ENCODE assay signal across 16 cellular contexts in genomic region chr16:2822158-2822495, GRCh38. TPM values are rescaled to one million over a fixed set of nuclear protein-coding genes. Genes with fewer than 3 reads are reported as not detected.
A peak's percentile ranks its signal among the peaks of the same experiment; 100 is the strongest.
DNase-seq lines count a peak whose midpoint lies in the region; ATAC-seq and TF ChIP-seq lines count a peak whose summit lies in the region.
"Had no signal": no experiment of that assay in that cellular context is flagged by ENCODE, and none has a peak within 500 bp of the region (broad histone marks: within the 10 kb centered on the region; RNA-seq: fewer than 3 reads in every experiment).

No MANE protein-coding gene starts in this region.

- intact Hi-C loops in dendritic cell treated with granulocyte-macrophage colony-stimulating factor and Interleukin-4, amounts not matched to agents 40 ng/mL and 50 ng/mL, for 4 days (cut with micrococcal nuclease): no loop called here
- intact Hi-C loops in spleen (cut with DNase I; ENCODE audit: low total_unique reads): no loop called here

- no peaks in the 10 kb centered on the region for H4K20me1 ChIP-seq in osteoblast (ENCODE audit: insufficient read depth, low read length)
- H4K20me1 ChIP-seq: BLaER1 treated with 17β-estradiol and CSF1 and Interleukin-3, amounts not matched to agents 10 nM and 100 nM had no signal

- ATAC-seq in HG03196 (IDR thresholded peaks at IDR 0.05; ENCODE audit: unreplicated experiment): no peak
- ATAC-seq: HepG2 had no signal

- DNase-seq in H7 (peak; percentile 19), osteoblast (ENCODE audit: insufficient read length, low spot score, missing footprints) (peak; percentile 26), spleen (peak; percentile 17), NCI-H1105 (lab: John Stamatoyannopoulos, UW) (no peak), NCI-H2171 (lab: John Stamatoyannopoulos, UW) (no peak)
- DNase-seq: ACHN; Calu3; CD4-positive, alpha-beta T cell; DMS 273 treated with DMSO at 0.1 percent for 48 hours; H9 had no signal

- peaks cover 13% of the 10 kb centered on the region for H3K27me3 Mint-ChIP-seq in dendritic cell treated with granulocyte-macrophage colony-stimulating factor and Interleukin-4, amounts not matched to agents 40 ng/mL and 50 ng/mL, for 4 days
- H3K27me3 Mint-ChIP-seq: CD4-positive, alpha-beta T cell had no signal

- no peaks in the 10 kb centered on the region for H3K79me2 ChIP-seq in osteoblast (ENCODE audit: insufficient read depth, low read length)

- no peaks in the 10 kb centered on the region for H3K36me3 Mint-ChIP-seq in dendritic cell treated with granulocyte-macrophage colony-stimulating factor and Interleukin-4, amounts not matched to agents 40 ng/mL and 50 ng/mL, for 4 days (ENCODE audit: low read depth)

- H3K4me1 ChIP-seq in osteoblast (ENCODE audit: insufficient read depth, low read length): no peaks in the 10 kb centered on the region
- H3K4me1 ChIP-seq in spleen: peaks cover 0 to 10% (median 0%) of the 10 kb centered on the region in 6 donors

- 74 to 78% (median 77%) methylated on average over 8 of the region's 8 CpGs for WGBS in spleen, 5 donors

- no peak for TF ChIP-seq POLR2A in spleen (IDR thresholded peaks at IDR 0.05)

- peaks cover 27% of the 10 kb centered on the region for H3K4me1 Mint-ChIP-seq in dendritic cell treated with granulocyte-macrophage colony-stimulating factor and Interleukin-4, amounts not matched to agents 40 ng/mL and 50 ng/mL, for 4 days (ENCODE audit: low read depth)
- H3K4me1 Mint-ChIP-seq: H9 had no signal

- no peak overlapping the region for H3K4me3 Mint-ChIP-seq in dendritic cell treated with granulocyte-macrophage colony-stimulating factor and Interleukin-4, amounts not matched to agents 40 ng/mL and 50 ng/mL, for 4 days
- H3K4me3 Mint-ChIP-seq: CD4-positive, alpha-beta T cell; H9 had no signal

- H3K4me3 ChIP-seq in H7 (ENCODE audit: insufficient read depth, low read depth, low read length) (no peak overlapping the region), osteoblast (ENCODE audit: insufficient read depth, low read length) (no peak overlapping the region), spleen (no peak overlapping the region)
- H3K4me3 ChIP-seq: BLaER1 treated with 17β-estradiol and CSF1 and Interleukin-3, amounts not matched to agents 10 nM and 100 nM had no signal

- H3K4me2 ChIP-seq in osteoblast (ENCODE audit: insufficient read depth, low read length): no peak overlapping the region
- H3K4me2 ChIP-seq: BLaER1 treated with 17β-estradiol and CSF1 and Interleukin-3, amounts not matched to agents 10 nM and 100 nM had no signal

- H3K27ac Mint-ChIP-seq in dendritic cell treated with granulocyte-macrophage colony-stimulating factor and Interleukin-4, amounts not matched to agents 40 ng/mL and 50 ng/mL, for 4 days: peak overlapping the region; percentile 22
- H3K27ac Mint-ChIP-seq: CD4-positive, alpha-beta T cell; H9 had no signal

- H3K27me3 ChIP-seq in H7 (ENCODE audit: control insufficient read depth, insufficient read depth, low read length) (no peaks in the 10 kb centered on the region), osteoblast (ENCODE audit: insufficient read depth, low read length) (peaks cover 25% of the 10 kb centered on the region), spleen (replicated peaks in 1 of 7) (peaks cover 0 to 41% (median 0%) of the 10 kb centered on the region in 7 donors)
- H3K27me3 ChIP-seq: BLaER1 treated with 17β-estradiol and CSF1 and Interleukin-3, amounts not matched to agents 10 nM and 100 nM had no signal

- H3K9me3 ChIP-seq in osteoblast (ENCODE audit: low read depth, low read length): no peaks in the 10 kb centered on the region
- no peaks in the 10 kb centered on the region for H3K9me3 ChIP-seq in spleen
- H3K9me3 ChIP-seq: BLaER1 treated with 17β-estradiol and CSF1 and Interleukin-3, amounts not matched to agents 10 nM and 100 nM had no signal

- no peak overlapping the region for H2AFZ ChIP-seq in osteoblast (ENCODE audit: low read length)

- no peak for TF ChIP-seq CTCF in osteoblast (IDR thresholded peaks at IDR 0.05; ENCODE audit: extremely low read depth, low read depth, low read length)
- no peak for TF ChIP-seq CTCF in spleen (IDR thresholded peaks at IDR 0.05 in 8 of 11, conservative IDR thresholded peaks at IDR 0.05 in 3 of 11)

- H3K27ac ChIP-seq in osteoblast (ENCODE audit: low read depth, low read length) (no peak overlapping the region), spleen (no peak overlapping the region)
- H3K27ac ChIP-seq: BLaER1 treated with 17β-estradiol and CSF1 and Interleukin-3, amounts not matched to agents 10 nM and 100 nM had no signal

- H3K36me3 ChIP-seq in H7 (replicated peaks; ENCODE audit: control insufficient read depth, insufficient read depth, low read length) (no peaks in the 10 kb centered on the region), osteoblast (ENCODE audit: insufficient read depth, low read length) (no peaks in the 10 kb centered on the region), spleen (no peaks in the 10 kb centered on the region)
- H3K36me3 ChIP-seq: BLaER1 treated with 17β-estradiol and CSF1 and Interleukin-3, amounts not matched to agents 10 nM and 100 nM had no signal

- H3K9me3 Mint-ChIP-seq in dendritic cell treated with granulocyte-macrophage colony-stimulating factor and Interleukin-4, amounts not matched to agents 40 ng/mL and 50 ng/mL, for 4 days: no peaks in the 10 kb centered on the region
- H3K9me3 Mint-ChIP-seq: CD4-positive, alpha-beta T cell; H9 had no signal

RNA-seq across cellular contexts. Expression of gene PRSS21, which starts 5.1 kb away (rescaled TPM):
- total RNA-seq in H7 (2014; rRNA removed; shearing (Covaris generic)): 0.42 and 1.5 TPM in 2 replicates
- not detected in 2 replicates for total RNA-seq in osteoblast
- total RNA-seq in spleen: 1 to 10 TPM in 6 of 7 donors, under 1 TPM in 1; 0.81 to 4.9 (median 1.5) TPM
- polyA plus RNA-seq in spleen: 1 to 10 TPM in 2 of 3 donors, under 1 TPM in 1; 0.49 to 3.4 (median 1.8) TPM
- total RNA-seq: A172; Calu3; CD4-positive, alpha-beta T cell; Daoy; H9; HepG2 had no signal
- polyA plus RNA-seq: HepG2 had no signal

RNA-seq across cellular contexts. Expression of gene ZG16B, which starts 8.0 kb away (rescaled TPM):
- not detected in 2 replicates for total RNA-seq in H7 (2014; rRNA removed; shearing (Covaris generic))
- total RNA-seq in osteoblast (0.88 and 1.4 TPM in 2 replicates), spleen (1 to 10 TPM in 5 of 7 donors, under 1 TPM in 1, not detected in 1; 0.79 to 3.8 (median 1.5) TPM)
- 1 to 10 TPM in 2 of 3 donors, under 1 TPM in 1; 0.73 to 1.6 (median 1.5) TPM for polyA plus RNA-seq in spleen
- total RNA-seq: CD4-positive, alpha-beta T cell; H9 had no signal

RNA-seq across cellular contexts. Expression of gene PRSS41, which starts 23.9 kb away (rescaled TPM):
- total RNA-seq in H7 (2014; rRNA removed; shearing (Covaris generic)): not detected in 2 replicates
- total RNA-seq in osteoblast: not detected in 2 replicates
- not detected for total RNA-seq in spleen
- not detected for polyA plus RNA-seq in spleen
- total RNA-seq: A172; Calu3; CD4-positive, alpha-beta T cell; Daoy; H9; HepG2 had no signal
- polyA plus RNA-seq: HepG2 had no signal

RNA-seq across cellular contexts. Expression of gene PRSS33, which starts 34.8 kb away (rescaled TPM):
- not detected in 2 replicates for total RNA-seq in H7 (2014; rRNA removed; shearing (Covaris generic))
- total RNA-seq in osteoblast: not detected in 2 replicates
- total RNA-seq in spleen: under 1 TPM in 2 of 7 donors, not detected in 5; 0.32 to 0.67 TPM
- under 1 TPM in 1 of 3 donors, not detected in 2; 0.03 TPM for polyA plus RNA-seq in spleen
- total RNA-seq: CD4-positive, alpha-beta T cell; Daoy; H9; HepG2 had no signal
- polyA plus RNA-seq: HepG2 had no signal

RNA-seq across cellular contexts. Expression of gene PRSS22, which starts 35.8 kb away (rescaled TPM):
- total RNA-seq in H7 (2014; rRNA removed; shearing (Covaris generic)): 0.80 and 0.85 TPM in 2 replicates
- total RNA-seq in osteoblast (not detected in 2 replicates), spleen (under 1 TPM in 1 of 7 donors, not detected in 6; 0.60 TPM)
- under 1 TPM in 2 of 3 donors, not detected in 1; 0.19 to 0.33 TPM for polyA plus RNA-seq in spleen
- total RNA-seq: A172 had no signal

Comparison
In these comparisons a context has a peak if more than half of its experiments do, and no peak if none do; other contexts are left out.
1. DNase-seq: peak in H7 (single experiment), osteoblast (single experiment) and spleen (single experiment); none in NCI-H1105 (single experiment) and NCI-H2171 (single experiment).